In the genomic region with DNA sequence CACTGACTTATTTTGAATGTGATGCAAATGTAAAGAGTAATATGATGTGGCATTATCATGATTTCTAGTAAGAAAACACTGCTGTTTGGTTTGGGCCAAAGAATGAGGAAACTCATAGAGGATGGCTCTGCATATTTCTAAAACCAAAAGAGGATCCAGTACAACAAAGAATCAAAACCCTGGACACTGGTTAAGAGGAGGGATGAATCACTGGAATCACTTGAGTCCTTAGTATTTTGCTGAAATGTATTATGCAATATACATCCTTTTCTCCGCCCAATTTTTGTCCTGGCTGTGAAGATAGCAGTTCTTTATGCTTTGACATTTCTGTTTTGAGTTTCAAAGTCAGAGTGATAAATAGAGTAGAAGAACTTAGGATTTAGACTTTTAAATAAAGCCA, we compare ENCODE assay signal across 17 cellular contexts.
"Had no signal": no experiment of that assay in that cellular context is flagged by ENCODE, and none has a peak within 500 bp of the region (broad histone marks: within the 10 kb centered on the region; RNA-seq: fewer than 3 reads in every experiment).

No MANE protein-coding gene starts in this region.

- H3K27me3 Mint-ChIP-seq: activated naive CD8-positive, alpha-beta T cell treated with anti-CD3 and anti-CD28 coated beads for 36 hours; stimulated activated naive CD8-positive, alpha-beta T cell treated with anti-CD3 and anti-CD28 coated beads, Interleukin-15, amount 100 ng/mL, for 72 hours; T-helper 17 cell had no signal

- H3K4me1 Mint-ChIP-seq: activated naive CD8-positive, alpha-beta T cell treated with anti-CD3 and anti-CD28 coated beads for 36 hours; endodermal cell; stimulated activated naive CD8-positive, alpha-beta T cell treated with anti-CD3 and anti-CD28 coated beads, Interleukin-15, amount 100 ng/mL, for 72 hours; WTC11 had no signal

- H3K4me3 ChIP-seq: cardiac muscle cell, dorsolateral prefrontal cortex, prostate gland, smooth muscle cell had no signal

- H3K9me3 Mint-ChIP-seq: endodermal cell, type B pancreatic cell, WTC11 had no signal

- H3K9me3 ChIP-seq: prostate gland had no signal

- H3K27me3 ChIP-seq: cardiac muscle cell, dorsolateral prefrontal cortex had no signal

- H3K36me3 Mint-ChIP-seq: activated naive CD8-positive, alpha-beta T cell treated with anti-CD3 and anti-CD28 coated beads for 36 hours; type B pancreatic cell; WTC11 had no signal

- ATAC-seq: activated CD8-positive, alpha-beta T cell treated with anti-CD3 and anti-CD28 coated beads, Interleukin-2, amount 10 ng/mL, durations not matched to agents 7 days and 5 days; right cardiac atrium; stimulated activated naive CD8-positive, alpha-beta T cell treated with anti-CD3 and anti-CD28 coated beads, Interleukin-15, amount 100 ng/mL, for 72 hours; T-helper 17 cell; WTC11 had no signal

- H3K4me3 Mint-ChIP-seq: activated CD8-positive, alpha-beta T cell treated with anti-CD3 and anti-CD28 coated beads, Interleukin-2, amount 10 ng/mL, durations not matched to agents 7 days and 5 days; activated naive CD8-positive, alpha-beta T cell treated with anti-CD3 and anti-CD28 coated beads for 36 hours; endodermal cell; stimulated activated naive CD8-positive, alpha-beta T cell treated with anti-CD3 and anti-CD28 coated beads, Interleukin-15, amount 100 ng/mL, for 72 hours; T-helper 17 cell; type B pancreatic cell; WTC11 had no signal

- H3K4me1 ChIP-seq: prostate gland had no signal

- H3K27ac Mint-ChIP-seq: activated CD8-positive, alpha-beta T cell treated with anti-CD3 and anti-CD28 coated beads, Interleukin-2, amount 10 ng/mL, durations not matched to agents 7 days and 5 days; activated naive CD8-positive, alpha-beta T cell treated with anti-CD3 and anti-CD28 coated beads for 36 hours; endodermal cell; stimulated activated naive CD8-positive, alpha-beta T cell treated with anti-CD3 and anti-CD28 coated beads, Interleukin-15, amount 100 ng/mL, for 72 hours; T-helper 17 cell; type B pancreatic cell; WTC11 had no signal

- H3K27ac ChIP-seq: cardiac muscle cell, dorsolateral prefrontal cortex, prostate gland had no signal

- H3K36me3 ChIP-seq: cardiac muscle cell, prostate gland had no signal

- DNase-seq: activated CD4-positive, alpha-beta T cell treated with anti-CD3 and anti-CD28 coated beads for 4 hours; activated CD8-positive, alpha-beta memory T cell treated with anti-CD3 and anti-CD28 coated beads, Interleukin-2, amount 50 U/mL, for 4 hours; activated CD8-positive, alpha-beta T cell treated with anti-CD3 and anti-CD28 coated beads, Interleukin-2, amount 10 ng/mL, durations not matched to agents 7 days and 5 days; activated gamma-delta T cell; activated naive CD8-positive, alpha-beta T cell treated with anti-CD3 and anti-CD28 coated beads for 36 hours; activated T-cell treated with anti-CD3 and anti-CD28 coated beads, Interleukin-2, amount 50 U/mL, for 48 hours; dorsolateral prefrontal cortex; endodermal cell; foreskin melanocyte; right cardiac atrium; stimulated activated naive CD8-positive, alpha-beta T cell treated with anti-CD3 and anti-CD28 coated beads, Interleukin-15, amount 100 ng/mL, for 72 hours; T-helper 17 cell had no signal
